In the genomic region with DNA sequence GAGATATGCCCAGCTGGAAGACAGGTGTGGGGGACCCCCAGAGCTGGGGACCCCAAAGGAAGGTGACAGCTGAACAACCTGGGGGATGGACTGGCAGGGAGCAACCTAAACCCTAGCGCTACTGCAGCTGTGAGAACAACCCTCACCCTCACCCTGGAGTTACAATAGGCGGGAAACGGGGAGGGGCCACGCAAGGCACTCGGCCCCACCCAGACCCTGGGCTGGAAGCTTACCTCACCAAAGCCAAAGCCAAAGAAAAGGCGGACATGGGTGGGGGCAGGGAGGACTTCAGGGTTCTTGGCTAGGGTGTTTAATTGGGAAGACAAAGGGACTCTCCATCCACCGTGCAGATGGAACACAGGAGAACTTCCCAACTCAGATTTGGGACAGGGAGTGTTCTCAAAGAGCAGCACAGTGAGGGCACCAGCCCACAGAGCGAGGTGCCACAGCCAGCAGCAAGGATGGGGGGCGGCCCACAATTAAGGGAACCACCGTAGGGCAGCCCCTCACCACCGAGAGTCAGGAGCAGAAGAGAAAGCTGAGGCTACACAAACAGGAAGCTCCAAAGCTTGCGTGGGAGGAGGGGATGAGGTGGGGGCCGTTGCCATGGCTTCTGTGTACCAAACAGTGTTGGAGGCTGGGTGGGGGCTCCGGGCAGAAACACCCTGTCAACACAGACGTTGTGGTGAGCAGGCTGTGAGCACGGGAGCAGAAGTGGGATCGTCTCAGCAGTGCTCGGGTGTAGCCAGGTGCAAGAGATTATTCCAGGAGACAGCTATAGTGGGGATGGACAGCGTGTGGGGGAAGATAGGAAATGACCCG, we compare ENCODE assay signal across 8 cellular contexts. TPM values are rescaled to one million over a fixed set of nuclear protein-coding genes. Genes with fewer than 3 reads are reported as not detected.
DNase-seq lines count a peak whose midpoint lies in the region; ATAC-seq and TF ChIP-seq lines count a peak whose summit lies in the region.

No MANE protein-coding gene starts in this region.

- H3K27ac Mint-ChIP-seq in natural killer cell = peak overlapping the region; percentile 93 to 98
- peak overlapping the region; percentile 99 for H3K27ac Mint-ChIP-seq in stimulated activated naive CD8-positive, alpha-beta T cell treated with anti-CD3 and anti-CD28 coated beads, Interleukin-15, Interleukin-2, amounts not matched to agents 100 ng/mL and 50 ng/mL, for 24 hours

- H3K4me1 Mint-ChIP-seq in natural killer cell = peaks cover 63 to 80% of the 10 kb centered on the region in 2 donors
- H3K4me1 Mint-ChIP-seq in stimulated activated naive CD8-positive, alpha-beta T cell treated with anti-CD3 and anti-CD28 coated beads, Interleukin-15, Interleukin-2, amounts not matched to agents 100 ng/mL and 50 ng/mL, for 24 hours (ENCODE audit: low read depth) = peaks cover 70% of the 10 kb centered on the region

- peaks cover 0 to 2% of the 10 kb centered on the region in 2 donors for H3K27me3 Mint-ChIP-seq in natural killer cell (ENCODE audit: low read depth in 2 of 2)
- no peaks in the 10 kb centered on the region for H3K27me3 Mint-ChIP-seq in stimulated activated naive CD8-positive, alpha-beta T cell treated with anti-CD3 and anti-CD28 coated beads, Interleukin-15, Interleukin-2, amounts not matched to agents 100 ng/mL and 50 ng/mL, for 24 hours

- peaks cover 9% of the 10 kb centered on the region for H3K36me3 Mint-ChIP-seq in natural killer cell
- peaks cover 55% of the 10 kb centered on the region for H3K36me3 Mint-ChIP-seq in stimulated activated naive CD8-positive, alpha-beta T cell treated with anti-CD3 and anti-CD28 coated beads, Interleukin-15, Interleukin-2, amounts not matched to agents 100 ng/mL and 50 ng/mL, for 24 hours (ENCODE audit: low read depth)

- peak overlapping the region; percentile 95 for H3K4me3 ChIP-seq in epithelial cell of proximal tubule (ENCODE audit: low read depth, low read length)

- no peaks in the 10 kb centered on the region for H3K9me3 Mint-ChIP-seq in natural killer cell
- H3K9me3 Mint-ChIP-seq in stimulated activated naive CD8-positive, alpha-beta T cell treated with anti-CD3 and anti-CD28 coated beads, Interleukin-15, Interleukin-2, amounts not matched to agents 100 ng/mL and 50 ng/mL, for 24 hours = no peaks in the 10 kb centered on the region

- DNase-seq in AG08395 (ENCODE audit: low spot score) (peak; percentile 84), NOMO-1 (lab: John Stamatoyannopoulos, UW; ENCODE audit: unreplicated experiment in 2 of 2) (peak; percentile 73 to 81), epithelial cell of proximal tubule (ENCODE audit: low read depth) (no peak), natural killer cell (peak; percentile 86)
- DNase-seq in activated CD8-positive, alpha-beta memory T cell treated with anti-CD3 and anti-CD28 coated beads, Interleukin-2, amount 50 U/mL, for 4 hours = peak; percentile 78

- intact Hi-C loops in natural killer cell (cut with micrococcal nuclease) = loop anchor here (5.0 kb wide), 1 partner anchor 339 kb away; the partner anchor contains the start of gene DCAF8

- ATAC-seq in GM19035 (IDR thresholded peaks at IDR 0.05; ENCODE audit: unreplicated experiment) (peak; percentile 26), HG03280 (IDR thresholded peaks at IDR 0.05; ENCODE audit: unreplicated experiment) (peak; percentile 38), natural killer cell (peak; percentile 42 to 72 (median 58))

- peak overlapping the region; percentile 94 for H3K4me3 Mint-ChIP-seq in natural killer cell
- peak overlapping the region; percentile 98 for H3K4me3 Mint-ChIP-seq in stimulated activated naive CD8-positive, alpha-beta T cell treated with anti-CD3 and anti-CD28 coated beads, Interleukin-15, Interleukin-2, amounts not matched to agents 100 ng/mL and 50 ng/mL, for 24 hours

- TF ChIP-seq CTCF in epithelial cell of proximal tubule (conservative IDR thresholded peaks at IDR 0.05; ENCODE audit: low read depth, low read length) (no peak), natural killer cell (IDR thresholded peaks at IDR 0.05) (no peak)

RNA-seq across cellular contexts. Expression of gene TAGLN2, which starts 1.9 kb away (rescaled TPM):
- total RNA-seq in epithelial cell of proximal tubule (584 and 1,256 TPM in 2 replicates), natural killer cell (100 to 1,000 TPM; 344 to 394 (median 358) TPM)

RNA-seq across cellular contexts. Expression of gene IGSF9, which starts 22.0 kb away (rescaled TPM):
- total RNA-seq in epithelial cell of proximal tubule (1.4 and 2.0 TPM in 2 replicates), natural killer cell (not detected)

RNA-seq across cellular contexts. Expression of gene CFAP45, which starts 23.4 kb away (rescaled TPM):
- total RNA-seq in epithelial cell of proximal tubule (0.46 and 0.65 TPM in 2 replicates), natural killer cell (1 to 10 TPM; 1.3 to 5.0 (median 1.6) TPM)

RNA-seq across cellular contexts. Expression of gene SLAMF9, which starts 30.6 kb away (rescaled TPM):
- total RNA-seq in epithelial cell of proximal tubule (not detected in 2 replicates), natural killer cell (not detected)
